8 cellular contexts compared by ENCODE assay signal in genomic region chr3:50297896-50298725, GRCh38. TPM values are rescaled to one million over a fixed set of nuclear protein-coding genes. Genes with fewer than 3 reads are reported as not detected.
DNase-seq lines count a peak whose midpoint lies in the region; FAIRE-seq and TF ChIP-seq lines count a peak whose summit lies in the region.

No MANE protein-coding gene starts in this region.

- H3K23ac ChIP-seq in mesenchymal stem cell (ENCODE audit: low read length in 2 of 2) = peak overlapping the region in 1 of 2 experiments; percentile 79

- H3K4me1 ChIP-seq in ACC112 (ENCODE audit: control insufficient read depth, insufficient read depth, low read length, unreplicated experiment) = peaks cover 15% of the 10 kb centered on the region
- peaks cover 28% of the 10 kb centered on the region for H3K4me1 ChIP-seq in mesenchymal stem cell (ENCODE audit: control insufficient read depth, insufficient read depth, low read depth, low read length)

- FAIRE-seq in HTR-8/SVneo (lab: Jason Lieb, UNC) = peak; percentile 4

- H3K9ac ChIP-seq in mesenchymal stem cell (ENCODE audit: low read length) = peak overlapping the region; percentile 94

- H3K36me3 ChIP-seq in ACC112 (ENCODE audit: insufficient read depth, low read length) = no peaks in the 10 kb centered on the region
- H3K36me3 ChIP-seq in mesenchymal stem cell (ENCODE audit: control insufficient read depth in 1 of 2, insufficient read depth in 2 of 2, low read depth in 1 of 2, low read length in 2 of 2) = peaks cover 5 to 12% of the 10 kb centered on the region in 2 experiments

- H3K79me2 ChIP-seq in ACC112 (ENCODE audit: control insufficient read depth, insufficient read depth, low read length, unreplicated experiment) = peaks cover 5% of the 10 kb centered on the region

- H2BK12ac ChIP-seq in mesenchymal stem cell (ENCODE audit: low read length in 2 of 2) = peak overlapping the region in 1 of 2 experiments; percentile 32

- no peak overlapping the region for H2BK120ac ChIP-seq in mesenchymal stem cell (ENCODE audit: low read depth, low read length)

- H3K18ac ChIP-seq in mesenchymal stem cell (ENCODE audit: low read depth in 1 of 2, low read length in 2 of 2) = peak overlapping the region; percentile 83 to 92

- peak overlapping the region; percentile 42 for H4K8ac ChIP-seq in mesenchymal stem cell (ENCODE audit: low read length)

- peak overlapping the region; percentile 90 for H3K4me3 ChIP-seq in ACC112 (ENCODE audit: low read depth, low read length)
- peak overlapping the region; percentile 77 for H3K4me3 ChIP-seq in astrocyte of the spinal cord (ENCODE audit: low read depth, low read length)
- peak overlapping the region; percentile 70 to 91 for H3K4me3 ChIP-seq in mesenchymal stem cell (ENCODE audit: insufficient read depth in 1 of 2, low read depth in 1 of 2, low read length in 2 of 2)

- DNase-seq in HTR-8/SVneo (ENCODE audit: insufficient read length, low spot score) (no peak), astrocyte of the spinal cord (ENCODE audit: low read depth, low spot score) (no peak), mesenchymal stem cell (peak; percentile 35), GM13976 (ENCODE audit: low spot score) (no peak), T1000 (lab: John Stamatoyannopoulos, UW) (no peak), NK-92 (lab: John Stamatoyannopoulos, UW; ENCODE audit: unreplicated experiment) (no peak)
- DNase-seq in stimulated activated CD4-positive, alpha-beta T cell treated with anti-CD3 and anti-CD28 coated beads, Interleukin-2, amount 100 ng/mL, for 24 hours = no peak

- H2BK5ac ChIP-seq in mesenchymal stem cell (ENCODE audit: low read depth, low read length, poor library complexity, severe bottlenecking) = no peak overlapping the region

- peak overlapping the region; percentile 93 for H3K4me2 ChIP-seq in mesenchymal stem cell (ENCODE audit: low read length, poor library complexity, severe bottlenecking)

- H3K4ac ChIP-seq in mesenchymal stem cell (ENCODE audit: low read depth in 1 of 2, low read length in 2 of 2) = peak overlapping the region in 1 of 2 experiments; percentile 19

- H3K27ac ChIP-seq in ACC112 (ENCODE audit: low read depth, low read length) (no peak overlapping the region), mesenchymal stem cell (ENCODE audit: low read length, poor library complexity, severe bottlenecking) (no peak overlapping the region)

- H3K79me1 ChIP-seq in mesenchymal stem cell (replicated peaks; ENCODE audit: low read length, poor library complexity, severe bottlenecking) = peaks cover 14% of the 10 kb centered on the region

- H3K27me3 ChIP-seq in ACC112 (ENCODE audit: insufficient read depth, low read length) (no peaks in the 10 kb centered on the region), mesenchymal stem cell (ENCODE audit: control insufficient read depth in 1 of 2, insufficient read depth in 1 of 2, low read length in 2 of 2) (no peaks in the 10 kb centered on the region)

- peak overlapping the region; percentile 67 for H2AK5ac ChIP-seq in mesenchymal stem cell (ENCODE audit: low read length, severe bottlenecking)

- peak overlapping the region; percentile 31 for H4K91ac ChIP-seq in mesenchymal stem cell (ENCODE audit: low read length)

- H2BK15ac ChIP-seq in mesenchymal stem cell (ENCODE audit: low read depth, poor library complexity, severe bottlenecking) = peak overlapping the region; percentile 73

- in situ Hi-C loops in astrocyte of the spinal cord (cut with HindIII; ENCODE audit: low sequenced_read_pairs) = no loop called here
- in situ Hi-C loops in GM13976 (cut with MboI; ENCODE audit: low sequenced_read_pairs, unreplicated experiment) = no loop called here

- 60% methylated on average over 9 of the region's 9 CpGs for WGBS in mesenchymal stem cell

- H3K9me3 ChIP-seq in mesenchymal stem cell (ENCODE audit: control insufficient read depth, low read length) = no peaks in the 10 kb centered on the region

- no peak overlapping the region for H3K14ac ChIP-seq in mesenchymal stem cell (ENCODE audit: low read length in 2 of 2)

- TF ChIP-seq CTCF in astrocyte of the spinal cord (IDR thresholded peaks at IDR 0.05; ENCODE audit: low read depth, low read length) = peak; percentile 26
- TF ChIP-seq CTCF in GM13976 (IDR thresholded peaks at IDR 0.05; ENCODE audit: borderline replicate concordance, control extremely low read depth, extremely low read depth, insufficient read depth, missing control alignments) = no peak

- H2AFZ ChIP-seq in ACC112 (ENCODE audit: low read length, unreplicated experiment) (no peak overlapping the region), mesenchymal stem cell (ENCODE audit: low read depth, low read length) (no peak overlapping the region)

RNA-seq across cellular contexts. Expression of gene HYAL3, which starts 1.1 kb away (rescaled TPM):
- polyA plus RNA-seq in mesenchymal stem cell (2013, experiment 1 of 2) = 4.2 TPM
- 4.2 TPM for polyA plus RNA-seq in mesenchymal stem cell (2013, experiment 2 of 2)

RNA-seq across cellular contexts. Expression of gene NAA80, which starts 1.1 kb away (rescaled TPM):
- polyA plus RNA-seq in mesenchymal stem cell (2013, experiment 1 of 2) = 11.2 TPM
- polyA plus RNA-seq in mesenchymal stem cell (2013, experiment 2 of 2) = 11.6 TPM

RNA-seq across cellular contexts. Expression of gene HYAL1, which starts 5.3 kb away (rescaled TPM):
- 0.15 TPM for polyA plus RNA-seq in mesenchymal stem cell (2013, experiment 1 of 2)
- polyA plus RNA-seq in mesenchymal stem cell (2013, experiment 2 of 2) = 0.11 TPM

RNA-seq across cellular contexts. Expression of gene IFRD2, which starts 5.9 kb away (rescaled TPM):
- polyA plus RNA-seq in mesenchymal stem cell (2013, experiment 1 of 2) = 24.4 TPM
- polyA plus RNA-seq in mesenchymal stem cell (2013, experiment 2 of 2) = 23.2 TPM

RNA-seq across cellular contexts. Expression of gene LSMEM2, which starts 19.2 kb away (rescaled TPM):
- polyA plus RNA-seq in mesenchymal stem cell (2013, experiment 1 of 2) = not detected
- polyA plus RNA-seq in mesenchymal stem cell (2013, experiment 2 of 2) = not detected
